9 cellular contexts compared by ENCODE assay signal in the genomic region with DNA sequence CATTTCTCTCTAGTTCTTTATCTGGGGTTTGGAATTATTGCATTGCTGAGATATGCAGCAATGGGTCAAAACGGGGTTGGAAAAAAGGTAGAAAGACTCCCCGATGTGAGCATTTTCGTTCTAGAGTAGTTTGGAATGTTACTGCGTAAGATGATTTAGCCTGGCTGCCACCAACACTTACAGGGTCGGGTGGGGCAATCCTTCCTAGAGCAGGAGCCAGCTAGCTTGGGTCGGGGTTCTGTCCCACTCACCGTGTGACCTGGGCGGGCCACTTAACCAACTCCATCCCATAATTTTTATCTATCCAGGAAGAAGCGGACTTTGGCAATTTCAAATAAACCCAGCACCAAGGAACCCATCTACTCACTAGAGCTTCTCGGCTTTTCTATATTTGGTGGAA.
A peak's percentile ranks its signal among the peaks of the same experiment; 100 is the strongest.
DNase-seq lines count a peak whose midpoint lies in the region; ATAC-seq, FAIRE-seq and TF ChIP-seq lines count a peak whose summit lies in the region.
"Had no signal": no experiment of that assay in that cellular context is flagged by ENCODE, and none has a peak within 500 bp of the region (broad histone marks: within the 10 kb centered on the region; RNA-seq: fewer than 3 reads in every experiment).

No MANE protein-coding gene starts in this region.

- peak; percentile 12 for FAIRE-seq in endothelial cell of umbilical vein (lab: Jason Lieb, UNC)
- no peak for FAIRE-seq in urothelium cell line (lab: Jason Lieb, UNC)

- H3K27ac Mint-ChIP-seq in naive thymus-derived CD8-positive, alpha-beta T cell: peak overlapping the region in 1 of 10 donors; percentile 50

- H3K27me3 ChIP-seq in left ventricle myocardium inferior (ENCODE audit: low read depth): peaks cover 83% of the 10 kb centered on the region
- H3K27me3 ChIP-seq in endothelial cell of umbilical vein (ENCODE audit: control insufficient read depth in 2 of 2, insufficient read depth in 2 of 2, low read length in 2 of 2): no peaks in the 10 kb centered on the region

- peaks cover 0 to 1% (median 0%) of the 10 kb centered on the region in 4 donors for H3K4me1 Mint-ChIP-seq in naive thymus-derived CD8-positive, alpha-beta T cell

- dilution Hi-C loops in endothelial cell of umbilical vein (cut with MboI; ENCODE audit: extremely low pct_ligation_motif_present, low sequenced_read_pairs): no loop called here

- CTCF ChIA-PET in endothelial cell of umbilical vein (lab: Charles Lee): interaction anchor here (1.1 kb wide), 1 partner anchor 9 kb away, joined by 5 read pairs; no protein-coding TSS in a partner anchor

- H3K27ac ChIP-seq in left ventricle myocardium inferior (replicated peaks): no peak overlapping the region
- no peak overlapping the region for H3K27ac ChIP-seq in endothelial cell of umbilical vein (ENCODE audit: insufficient read depth, low read depth, low read length)
- H3K27ac ChIP-seq: WERI-Rb-1 had no signal

- H3K36me3 ChIP-seq in left ventricle myocardium inferior (no peaks in the 10 kb centered on the region), endothelial cell of umbilical vein (ENCODE audit: control insufficient read depth in 2 of 2, extremely low read depth in 1 of 2, insufficient read depth in 2 of 2, low read length in 2 of 2) (no peaks in the 10 kb centered on the region)
- H3K36me3 ChIP-seq: WERI-Rb-1 had no signal

- peak overlapping the region in 1 of 10 donors; percentile 48 for H3K4me3 Mint-ChIP-seq in naive thymus-derived CD8-positive, alpha-beta T cell

- no peak for ATAC-seq in naive thymus-derived CD8-positive, alpha-beta T cell

- H3K27me3 Mint-ChIP-seq in naive thymus-derived CD8-positive, alpha-beta T cell: peaks cover 22 to 76% (median 49%) of the 10 kb centered on the region in 5 donors

- H4K20me1 ChIP-seq in endothelial cell of umbilical vein (replicated peaks; ENCODE audit: control insufficient read depth, extremely low read depth, insufficient read depth, low read length): no peaks in the 10 kb centered on the region

- H3K4me3 ChIP-seq in left ventricle myocardium inferior: peak overlapping the region; percentile 26
- H3K4me3 ChIP-seq in endothelial cell of umbilical vein (replicated peaks in 1 of 3; ENCODE audit: insufficient read depth in 1 of 3, low read depth in 1 of 3, low read length in 3 of 3): peak overlapping the region; percentile 13 to 74 (median 66)

- POLR2A ChIA-PET in endothelial cell of umbilical vein (lab: Charles Lee): no interaction called here
- POLR2A ChIA-PET in naive thymus-derived CD8-positive, alpha-beta T cell (lab: Charles Lee): no interaction called here

- H3K9me3 Mint-ChIP-seq in naive thymus-derived CD8-positive, alpha-beta T cell: peaks cover 0 to 22% (median 6%) of the 10 kb centered on the region in 9 donors

- H3K4me1 ChIP-seq in left ventricle myocardium inferior (no peaks in the 10 kb centered on the region), endothelial cell of umbilical vein (ENCODE audit: control insufficient read depth, extremely low read depth, insufficient read depth, low read length) (no peaks in the 10 kb centered on the region)

- H3K79me2 ChIP-seq in endothelial cell of umbilical vein (ENCODE audit: control insufficient read depth, insufficient read depth, low read length): no peaks in the 10 kb centered on the region

- peak overlapping the region; percentile 93 for H3K4me2 ChIP-seq in endothelial cell of umbilical vein (ENCODE audit: insufficient read depth, low read length)

- TF ChIP-seq CTCF in left ventricle myocardium inferior (IDR thresholded peaks at IDR 0.05; ENCODE audit: borderline replicate concordance): no peak
- no peak for TF ChIP-seq CTCF in endothelial cell of umbilical vein (IDR thresholded peaks at IDR 0.05; ENCODE audit: extremely low read depth in 1 of 2, insufficient read depth in 1 of 2, low read depth in 1 of 2, low read length in 2 of 2)

- H3K36me3 Mint-ChIP-seq in naive thymus-derived CD8-positive, alpha-beta T cell: peaks cover 2 to 7% (median 3%) of the 10 kb centered on the region in 3 donors

- BruUV-seq in endothelial cell of umbilical vein (replicated peaks; lab: Mats Ljungman, UMichigan): no TSS peak

- H3K9ac ChIP-seq in endothelial cell of umbilical vein (replicated peaks; ENCODE audit: extremely low read depth, insufficient read depth, low read length): no peak overlapping the region

- intact Hi-C loops in left ventricle myocardium inferior (cut with micrococcal nuclease): no loop called here
- intact Hi-C loops in cardiac septum (cut with DNase I): no loop called here
- intact Hi-C loops in endothelial cell of umbilical vein (cut with micrococcal nuclease): no loop called here

- H3K9me3 ChIP-seq in left ventricle myocardium inferior (replicated peaks): peaks cover 14% of the 10 kb centered on the region
- no peaks in the 10 kb centered on the region for H3K9me3 ChIP-seq in endothelial cell of umbilical vein (replicated peaks; ENCODE audit: control insufficient read depth, insufficient read depth, low read length)

- H2AFZ ChIP-seq in endothelial cell of umbilical vein (ENCODE audit: low read depth, low read length): peak overlapping the region; percentile 70

- no peak for TF ChIP-seq POLR2A in endothelial cell of umbilical vein (IDR thresholded peaks at IDR 0.05; ENCODE audit: low read depth, low read length)

- H3K9me1 ChIP-seq in endothelial cell of umbilical vein (replicated peaks; ENCODE audit: control insufficient read depth, extremely low read depth, insufficient read depth, low read length): no peaks in the 10 kb centered on the region

- DNase-seq in left ventricle myocardium inferior (no peak), cardiac septum (ENCODE audit: low spot score) (no peak), RPMI7951 (ENCODE audit: low read depth) (peak; percentile 45), endothelial cell of umbilical vein (ENCODE audit: low read depth, low spot score) (no peak), urothelium cell line (ENCODE audit: low spot score) (peak; percentile 60), AML-193 (lab: John Stamatoyannopoulos, UW) (no peak), iPS-NIHi11 (ENCODE audit: low spot score) (no peak)
- no peak for DNase-seq in naive thymus-derived CD8-positive, alpha-beta T cell
- DNase-seq: WERI-Rb-1 had no signal

TF ChIP-seq in endothelial cell of umbilical vein, 7 proteins besides CTCF, POLR2A, EP300 and RAD21:
- TF ChIP-seq EZH2 (IDR thresholded peaks at IDR 0.05; ENCODE audit: borderline replicate concordance, low read depth, low read length, severe bottlenecking) (no peak), POLR2AphosphoS5 (IDR thresholded peaks at IDR 0.05; ENCODE audit: insufficient read depth, low read depth, low read length) (no peak), MYC (IDR thresholded peaks at IDR 0.05; ENCODE audit: low read depth, low read length) (no peak), FOS (IDR thresholded peaks at IDR 0.05; ENCODE audit: borderline replicate concordance, insufficient read depth, low read length) (no peak), GATA2 (IDR thresholded peaks at IDR 0.05; ENCODE audit: insufficient read depth, insufficient read length, low read depth, low read length) (no peak), JUN (IDR thresholded peaks at IDR 0.05; ENCODE audit: borderline replicate concordance, insufficient read depth, insufficient read length, low read depth) (no peak), MAX (IDR thresholded peaks at IDR 0.05; ENCODE audit: insufficient read depth, insufficient read length) (no peak)

Comparison
In these comparisons a context has a peak if more than half of its experiments do, and no peak if none do; other contexts are left out.
1. DNase-seq: peak in RPMI7951 (single experiment) and urothelium cell line (single experiment); none in left ventricle myocardium inferior (single experiment), cardiac septum (single experiment), endothelial cell of umbilical vein (single experiment), naive thymus-derived CD8-positive, alpha-beta T cell (0 of 10), AML-193 (0 of 2) and iPS-NIHi11 (single experiment).